32 cellular contexts compared by ENCODE assay signal in the genomic region with DNA sequence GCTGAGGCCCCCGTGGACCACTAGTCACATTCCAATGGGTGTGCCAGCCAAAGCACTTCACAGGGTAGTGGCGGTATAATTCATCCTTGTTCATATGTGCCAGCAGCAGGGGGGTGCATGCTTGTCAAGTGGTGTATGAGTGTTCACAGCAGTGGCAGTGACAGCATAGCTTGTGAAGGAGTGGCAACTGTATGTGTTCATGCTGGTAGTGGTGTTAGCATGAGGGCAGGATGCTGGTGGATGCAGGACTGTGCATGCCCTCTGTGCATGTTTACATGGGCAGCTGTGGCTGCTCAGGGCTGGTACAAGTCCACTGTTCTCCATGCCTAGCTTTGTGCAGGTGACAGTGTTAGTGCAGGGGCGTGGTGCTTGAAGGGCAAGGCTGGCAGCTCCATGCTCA.
"Had no signal": no experiment of that assay in that cellular context is flagged by ENCODE, and none has a peak within 500 bp of the region (broad histone marks: within the 10 kb centered on the region; RNA-seq: fewer than 3 reads in every experiment).

No MANE protein-coding gene starts in this region.

- H3K4me1 Mint-ChIP-seq: activated CD4-positive, alpha-beta memory T cell treated with anti-CD3 and anti-CD28 coated beads, Interleukin-2, amount 10 ng/mL, durations not matched to agents 7 days and 5 days; activated naive CD4-positive, alpha-beta T cell treated with anti-CD3 and anti-CD28 coated beads, Interleukin-2, amount 10 ng/mL, durations not matched to agents 7 days and 5 days had no signal

- H3K9ac ChIP-seq: KMS-11 had no signal

- H3K36me3 ChIP-seq: breast epithelium, Peyer's patch, WERI-Rb-1 had no signal

- H3K4me3 Mint-ChIP-seq: activated CD4-positive, alpha-beta memory T cell treated with anti-CD3 and anti-CD28 coated beads, Interleukin-2, amount 10 ng/mL, durations not matched to agents 7 days and 5 days; activated naive CD4-positive, alpha-beta T cell treated with anti-CD3 and anti-CD28 coated beads, Interleukin-2, amount 10 ng/mL, durations not matched to agents 7 days and 5 days; activated naive CD8-positive, alpha-beta T cell had no signal

- H3K36me3 Mint-ChIP-seq: activated naive CD4-positive, alpha-beta T cell treated with anti-CD3 and anti-CD28 coated beads, Interleukin-2, amount 10 ng/mL, durations not matched to agents 7 days and 5 days had no signal

- H3K4me3 ChIP-seq: body of pancreas, breast epithelium, Peyer's patch had no signal

- H3K27ac ChIP-seq: body of pancreas, breast epithelium, KMS-11, Peyer's patch, WERI-Rb-1 had no signal

- H3K4me2 ChIP-seq: KMS-11 had no signal

- DNase-seq: activated CD4-positive, alpha-beta memory T cell treated with anti-CD3 and anti-CD28 coated beads, Interleukin-2, amount 10 ng/mL, durations not matched to agents 7 days and 5 days; activated CD4-positive, alpha-beta T cell treated with anti-CD3 and anti-CD28 coated beads for 1 hour; activated CD4-positive, alpha-beta T cell treated with anti-CD3 and anti-CD28 coated beads for 48 hours; activated CD4-positive, CD25-positive, alpha-beta regulatory T cell; activated CD8-positive, alpha-beta memory T cell treated with anti-CD3 and anti-CD28 coated beads for 24 hours; activated effector memory CD4-positive, alpha-beta T cell treated with Interleukin-2 at 50 U/mL for 16 hours; activated naive CD4-positive, alpha-beta T cell treated with anti-CD3 and anti-CD28 coated beads, Interleukin-2, amount 10 ng/mL, durations not matched to agents 7 days and 5 days; activated T-cell treated with anti-CD3 and anti-CD28 coated beads, Interleukin-2, amount 50 U/mL, for 48 hours; amygdala; body of pancreas; MM.1S; MV-4-11; NCI-H1092; NCI-H1417; NCI-H146; NCI-H187; NCI-H2029 treated with DMSO at 0.1 percent for 48 hours; NCI-H2107; NCI-H345; NCI-H748 treated with DMSO at 0.1 percent for 48 hours; NK-92 treated with Interleukin-12 subunit alpha and Interleukin-12 subunit beta, amount 100 ng/mL, for 24 hours; PC-3; RPMI8226; SW 1271; T-helper 1 cell; T-helper 2 cell; T-helper 9 cell; WERI-Rb-1 had no signal

- ATAC-seq: body of pancreas, PC-3 had no signal

- H3K4me1 ChIP-seq: body of pancreas, breast epithelium, Peyer's patch had no signal

- H3K27ac Mint-ChIP-seq: activated CD4-positive, alpha-beta memory T cell treated with anti-CD3 and anti-CD28 coated beads, Interleukin-2, amount 10 ng/mL, durations not matched to agents 7 days and 5 days; activated naive CD4-positive, alpha-beta T cell treated with anti-CD3 and anti-CD28 coated beads, Interleukin-2, amount 10 ng/mL, durations not matched to agents 7 days and 5 days; activated naive CD8-positive, alpha-beta T cell had no signal

- H3K27me3 Mint-ChIP-seq: activated CD4-positive, alpha-beta memory T cell treated with anti-CD3 and anti-CD28 coated beads, Interleukin-2, amount 10 ng/mL, durations not matched to agents 7 days and 5 days; activated naive CD4-positive, alpha-beta T cell treated with anti-CD3 and anti-CD28 coated beads, Interleukin-2, amount 10 ng/mL, durations not matched to agents 7 days and 5 days; activated naive CD8-positive, alpha-beta T cell had no signal

- H3K9me3 ChIP-seq: body of pancreas, Peyer's patch had no signal

- H3K27me3 ChIP-seq: body of pancreas, breast epithelium, Peyer's patch had no signal
